Comparison of ENCODE assay signal across 8 cellular contexts in genomic region chr19:29858000-29858596, GRCh38. TPM values are rescaled to one million over a fixed set of nuclear protein-coding genes. Genes with fewer than 3 reads are reported as not detected.
DNase-seq lines count a peak whose midpoint lies in the region; ATAC-seq and TF ChIP-seq lines count a peak whose summit lies in the region.

No MANE protein-coding gene starts in this region.

- POLR2A ChIA-PET in activated CD8-positive, alpha-beta T cell treated with anti-CD3 and anti-CD28 coated beads, Interleukin-2, amount 10 ng/mL, durations not matched to agents 7 days and 5 days (lab: Charles Lee), result interaction anchor here (0.8 to 1.8 kb wide), 2 partner anchors 22 to 56 kb away, joined by 4 to 8 read pairs; no protein-coding TSS in a partner anchor

- CTCF ChIA-PET in activated CD8-positive, alpha-beta T cell treated with anti-CD3 and anti-CD28 coated beads, Interleukin-2, amount 10 ng/mL, durations not matched to agents 7 days and 5 days (lab: Charles Lee), result interaction anchor here (0.6 to 3.1 kb wide), 23 partner anchors 9 to 790 kb away, joined by 3 to 32 read pairs (median 5); no protein-coding TSS in a partner anchor

- H3K36me3 Mint-ChIP-seq in activated CD8-positive, alpha-beta T cell treated with anti-CD3 and anti-CD28 coated beads, Interleukin-2, amount 10 ng/mL, durations not matched to agents 7 days and 5 days (ENCODE audit: low read depth), result no peaks in the 10 kb centered on the region

- peaks cover 6% of the 10 kb centered on the region for H3K27me3 Mint-ChIP-seq in activated CD8-positive, alpha-beta T cell treated with anti-CD3 and anti-CD28 coated beads, Interleukin-2, amount 10 ng/mL, durations not matched to agents 7 days and 5 days (ENCODE audit: low read depth)

- TF ChIP-seq RAD21 in Ishikawa (IDR thresholded peaks at IDR 0.05; ENCODE audit: low read depth), result peak; percentile 61; the same call in 1 of the 2 replicates

- H3K9me3 Mint-ChIP-seq in activated CD8-positive, alpha-beta T cell treated with anti-CD3 and anti-CD28 coated beads, Interleukin-2, amount 10 ng/mL, durations not matched to agents 7 days and 5 days (ENCODE audit: insufficient read depth), result no peaks in the 10 kb centered on the region

- TF ChIP-seq EP300 in Ishikawa (IDR thresholded peaks at IDR 0.05; ENCODE audit: borderline replicate concordance), result peak; percentile 11; the same call in 1 of the 2 replicates

- peak; percentile 81 for ATAC-seq in activated CD8-positive, alpha-beta T cell treated with anti-CD3 and anti-CD28 coated beads, Interleukin-2, amount 10 ng/mL, durations not matched to agents 7 days and 5 days
- peak; percentile 59 for ATAC-seq in Right ventricle myocardium superior (ENCODE audit: poor library complexity)

- no peak overlapping the region for H3K27ac Mint-ChIP-seq in activated CD8-positive, alpha-beta T cell treated with anti-CD3 and anti-CD28 coated beads, Interleukin-2, amount 10 ng/mL, durations not matched to agents 7 days and 5 days

- H3K4me3 Mint-ChIP-seq in activated CD8-positive, alpha-beta T cell treated with anti-CD3 and anti-CD28 coated beads, Interleukin-2, amount 10 ng/mL, durations not matched to agents 7 days and 5 days, result no peak overlapping the region

- peaks cover 2% of the 10 kb centered on the region for H3K4me1 Mint-ChIP-seq in activated CD8-positive, alpha-beta T cell treated with anti-CD3 and anti-CD28 coated beads, Interleukin-2, amount 10 ng/mL, durations not matched to agents 7 days and 5 days (ENCODE audit: low read depth)

- intact Hi-C loops in Right ventricle myocardium superior (cut with DNase I), result no loop called here

- peak; percentile 52 for DNase-seq in Daoy (ENCODE audit: low read depth)
- DNase-seq in activated CD8-positive, alpha-beta T cell treated with anti-CD3 and anti-CD28 coated beads, Interleukin-2, amount 10 ng/mL, durations not matched to agents 7 days and 5 days, result peak; percentile 54
- no peak for DNase-seq in Right ventricle myocardium superior
- DNase-seq in stimulated activated CD4-positive, alpha-beta T cell treated with anti-CD3 and anti-CD28 coated beads, Interleukin-4, amount 100 ng/mL, for 24 hours, result peak; percentile 35
- no peak for DNase-seq in NCI-H1694 treated with DMSO at 0.1 percent for 48 hours (lab: John Stamatoyannopoulos, UW)
- no peak for DNase-seq in SIG-M5 treated with dmso at 0.1 percent for 504 hours (lab: John Stamatoyannopoulos, UW; ENCODE audit: unreplicated experiment)
- no peak for DNase-seq in NCI-H1436 (lab: John Stamatoyannopoulos, UW)

TF ChIP-seq in Ishikawa, 13 proteins besides CTCF, POLR2A, EP300 and RAD21:
- TF ChIP-seq TAF1 (IDR thresholded peaks at IDR 0.05; ENCODE audit: low read depth), result no peak
- peak; percentile 27; the same call in 1 of the 2 replicates for TF ChIP-seq MAX (IDR thresholded peaks at IDR 0.05)

RNA-seq across cellular contexts. Expression of gene CCNE1, which starts 46.3 kb away (rescaled TPM):
- total RNA-seq in Daoy (2014; rRNA removed; shearing (Covaris generic)), result 16.4 and 24.6 TPM in 2 replicates
- total RNA-seq in activated CD8-positive, alpha-beta T cell treated with anti-CD3 and anti-CD28 coated beads, Interleukin-2, amount 10 ng/mL, durations not matched to agents 7 days and 5 days, result 10 to 100 TPM; 38.7 to 39.2 TPM
- total RNA-seq in Right ventricle myocardium superior, result 4.1 TPM

Comparison
In these comparisons a context has a peak if more than half of its experiments do, and no peak if none do; other contexts are left out.
1. DNase-seq: peak in Daoy (single experiment), activated CD8-positive, alpha-beta T cell treated with anti-CD3 and anti-CD28 coated beads, Interleukin-2, amount 10 ng/mL, durations not matched to agents 7 days and 5 days (single experiment) and stimulated activated CD4-positive, alpha-beta T cell treated with anti-CD3 and anti-CD28 coated beads, Interleukin-4, amount 100 ng/mL, for 24 hours (single experiment); none in Right ventricle myocardium superior (single experiment), NCI-H1694 treated with DMSO at 0.1 percent for 48 hours (single experiment), SIG-M5 treated with dmso at 0.1 percent for 504 hours (single experiment) and NCI-H1436 (single experiment).